ENCODE assay signal across 16 cellular contexts in genomic region chr7:20328692-20329091, GRCh38. TPM values are rescaled to one million over a fixed set of nuclear protein-coding genes. Genes with fewer than 3 reads are reported as not detected.
A peak's percentile ranks its signal among the peaks of the same experiment; 100 is the strongest.
DNase-seq lines count a peak whose midpoint lies in the region; ATAC-seq, FAIRE-seq and TF ChIP-seq lines count a peak whose summit lies in the region.
"Had no signal": no experiment of that assay in that cellular context is flagged by ENCODE, and none has a peak within 500 bp of the region (broad histone marks: within the 10 kb centered on the region; RNA-seq: fewer than 3 reads in every experiment).

No MANE protein-coding gene starts in this region.

- FAIRE-seq in kidney (lab: Jason Lieb, UNC), result no peak

- no peak for ATAC-seq in GM18909 (IDR thresholded peaks at IDR 0.05; ENCODE audit: poor library complexity, unreplicated experiment)
- no peak for ATAC-seq in activated CD8-positive, alpha-beta T cell treated with anti-CD3 and anti-CD28 coated beads for 36 hours

- H3K4me1 ChIP-seq in kidney (ENCODE audit: control insufficient read depth in 1 of 2, insufficient read depth in 1 of 2, low read depth in 1 of 2, low read length in 2 of 2), result peaks cover 0 to 2% of the 10 kb centered on the region in 2 donors

- intact Hi-C loops in kidney (cut with DNase I), result no loop called here
- intact Hi-C loops in activated CD8-positive, alpha-beta T cell treated with anti-CD3 and anti-CD28 coated beads for 36 hours (cut with micrococcal nuclease), result no loop called here

- H3K4me3 ChIP-seq in kidney (ENCODE audit: low read length in 2 of 2), result peak overlapping the region in 1 of 2 donors; percentile 87
- H3K4me3 ChIP-seq: lung had no signal

- peak overlapping the region; percentile 62 to 99 for H3K27ac ChIP-seq in kidney (ENCODE audit: low read depth in 2 of 2, low read length in 2 of 2)
- H3K27ac ChIP-seq: spleen had no signal

- H3K9me3 Mint-ChIP-seq in IgD-negative memory B cell (no peaks in the 10 kb centered on the region), brain (peaks cover 0 to 6% (median 0%) of the 10 kb centered on the region in 5 experiments), type B pancreatic cell (no peaks in the 10 kb centered on the region)
- H3K9me3 Mint-ChIP-seq in activated CD8-positive, alpha-beta T cell treated with anti-CD3 and anti-CD28 coated beads for 36 hours, result no peaks in the 10 kb centered on the region

- peak overlapping the region in 3 of 4 donors; percentile 87 to 98 (median 98) for H3K4me3 Mint-ChIP-seq in IgD-negative memory B cell
- peak overlapping the region; percentile 97 to 100 (median 98) for H3K4me3 Mint-ChIP-seq in brain
- H3K4me3 Mint-ChIP-seq in type B pancreatic cell, result peak overlapping the region; percentile 97
- H3K4me3 Mint-ChIP-seq in activated CD8-positive, alpha-beta T cell treated with anti-CD3 and anti-CD28 coated beads for 36 hours, result no peak overlapping the region

- H3K27me3 Mint-ChIP-seq in IgD-negative memory B cell (peaks cover 6% of the 10 kb centered on the region), brain (peaks cover 13% of the 10 kb centered on the region), type B pancreatic cell (peaks cover 6% of the 10 kb centered on the region)
- H3K27me3 Mint-ChIP-seq in activated CD8-positive, alpha-beta T cell treated with anti-CD3 and anti-CD28 coated beads for 36 hours, result peaks cover 48% of the 10 kb centered on the region

- H3K36me3 ChIP-seq in kidney (ENCODE audit: control insufficient read depth in 1 of 2, insufficient read depth in 2 of 2, low read length in 2 of 2), result no peaks in the 10 kb centered on the region
- H3K36me3 ChIP-seq: spleen had no signal

- no peaks in the 10 kb centered on the region for H3K9me3 ChIP-seq in kidney (ENCODE audit: control insufficient read depth in 1 of 2, low read length in 2 of 2)
- H3K9me3 ChIP-seq: spleen had no signal

- H3K9ac ChIP-seq in kidney (ENCODE audit: low read length in 2 of 2), result peak overlapping the region in 1 of 2 donors; percentile 99

- DNase-seq in kidney (no peak), type B pancreatic cell (ENCODE audit: extremely low spot score, unreplicated experiment) (no peak), mesenteric fat pad (ENCODE audit: low spot score) (no peak)
- DNase-seq in activated CD8-positive, alpha-beta T cell treated with anti-CD3 and anti-CD28 coated beads for 36 hours, result no peak
- DNase-seq: activated gamma-delta T cell treated with Interleukin-2 at 50 U/mL for 16 hours; C1 segment of cervical spinal cord; DMS79; KG1; NCI-H226; spleen; stimulated activated naive CD4-positive, alpha-beta T cell; SW 1271 had no signal

- H3K4me1 Mint-ChIP-seq in IgD-negative memory B cell (peaks cover 9 to 15% (median 13%) of the 10 kb centered on the region in 3 donors), brain (peaks cover 31% of the 10 kb centered on the region), type B pancreatic cell (ENCODE audit: unreplicated experiment) (peaks cover 22% of the 10 kb centered on the region)
- H3K4me1 Mint-ChIP-seq in activated CD8-positive, alpha-beta T cell treated with anti-CD3 and anti-CD28 coated beads for 36 hours (ENCODE audit: low read depth), result peaks cover 18% of the 10 kb centered on the region

- POLR2A ChIA-PET in activated CD8-positive, alpha-beta T cell treated with anti-CD3 and anti-CD28 coated beads for 36 hours (lab: Charles Lee), result no interaction called here

- TF ChIP-seq CTCF in brain (conservative IDR thresholded peaks at IDR 0.05) (no peak), kidney (IDR thresholded peaks at IDR 0.05; ENCODE audit: borderline replicate concordance, extremely low read depth, insufficient read depth) (no peak), type B pancreatic cell (conservative IDR thresholded peaks at IDR 0.05) (no peak)
- TF ChIP-seq CTCF in activated CD8-positive, alpha-beta T cell treated with anti-CD3 and anti-CD28 coated beads for 36 hours (IDR thresholded peaks at IDR 0.05), result no peak

- no peaks in the 10 kb centered on the region for H3K36me3 Mint-ChIP-seq in IgD-negative memory B cell
- H3K36me3 Mint-ChIP-seq in brain, result no peaks in the 10 kb centered on the region
- no peaks in the 10 kb centered on the region for H3K36me3 Mint-ChIP-seq in type B pancreatic cell
- no peaks in the 10 kb centered on the region for H3K36me3 Mint-ChIP-seq in activated CD8-positive, alpha-beta T cell treated with anti-CD3 and anti-CD28 coated beads for 36 hours (ENCODE audit: low read depth)

- no peak overlapping the region for H3K27ac Mint-ChIP-seq in IgD-negative memory B cell
- peak overlapping the region; percentile 99 to 100 (median 99) for H3K27ac Mint-ChIP-seq in brain
- peak overlapping the region; percentile 99 for H3K27ac Mint-ChIP-seq in type B pancreatic cell
- H3K27ac Mint-ChIP-seq in activated CD8-positive, alpha-beta T cell treated with anti-CD3 and anti-CD28 coated beads for 36 hours, result no peak overlapping the region

- CTCF ChIA-PET in activated CD8-positive, alpha-beta T cell treated with anti-CD3 and anti-CD28 coated beads for 36 hours (lab: Charles Lee), result no interaction called here

RNA-seq across cellular contexts. Expression of gene ITGB8, which starts 2.0 kb away (rescaled TPM):
- polyA plus RNA-seq in IgD-negative memory B cell (not detected), brain (ENCODE audit: insufficient read depth, low read depth, low replicate concordance) (2.7 TPM), kidney (ENCODE audit: insufficient read depth, low read depth, low replicate concordance) (10.3 TPM)
- total RNA-seq in kidney (213 TPM), type B pancreatic cell (ENCODE audit: low replicate concordance) (15.6 and 23.3 TPM in 2 replicates), mesenteric fat pad (6.1 TPM)
- not detected for total RNA-seq in activated CD8-positive, alpha-beta T cell treated with anti-CD3 and anti-CD28 coated beads for 36 hours

Comparison
In these comparisons a context has a peak if more than half of its experiments do, and no peak if none do; other contexts are left out.
1. H3K27ac Mint-ChIP-seq: peak in brain (5 of 5) and type B pancreatic cell (single experiment); none in IgD-negative memory B cell (0 of 3) and activated CD8-positive, alpha-beta T cell treated with anti-CD3 and anti-CD28 coated beads for 36 hours (single experiment).